In the genomic region with DNA sequence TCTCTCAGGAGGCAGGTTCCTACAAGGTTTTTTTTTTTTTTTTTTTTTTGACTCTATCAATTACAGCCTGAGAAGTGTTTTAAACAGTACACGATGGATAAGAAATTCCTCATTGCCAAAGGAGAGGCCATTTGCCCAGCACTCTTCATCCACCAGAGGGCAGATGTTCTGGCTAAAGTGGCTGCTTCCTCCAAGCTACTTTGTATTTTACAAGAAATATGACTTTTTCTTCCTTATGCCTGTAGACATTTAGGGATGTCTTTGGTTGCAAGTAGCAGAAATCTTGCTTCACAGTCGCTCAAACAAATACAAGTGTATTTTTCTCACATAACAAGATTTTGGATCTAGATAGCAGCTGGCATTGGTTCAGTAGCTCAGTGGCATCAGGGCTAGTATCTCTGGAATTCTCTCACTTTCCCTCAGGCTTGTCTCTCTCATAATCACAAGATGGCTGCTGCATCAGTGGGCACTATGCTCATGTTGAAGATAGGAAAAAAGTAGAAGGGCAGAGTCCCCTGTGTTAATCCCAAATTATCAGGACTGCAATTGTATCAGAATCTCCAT, we compare ENCODE assay signal across 9 cellular contexts.
DNase-seq lines count a peak whose midpoint lies in the region; ATAC-seq, FAIRE-seq and TF ChIP-seq lines count a peak whose summit lies in the region.
"Had no signal": no experiment of that assay in that cellular context is flagged by ENCODE, and none has a peak within 500 bp of the region (broad histone marks: within the 10 kb centered on the region; RNA-seq: fewer than 3 reads in every experiment).

No MANE protein-coding gene starts in this region.

- H3K4me3 ChIP-seq in adipocyte (ENCODE audit: low read length) (no peak overlapping the region), upper lobe of right lung (no peak overlapping the region)

- no peaks in the 10 kb centered on the region for H3K36me3 ChIP-seq in adipocyte (ENCODE audit: control insufficient read depth, insufficient read depth, low read length, severe bottlenecking)
- no peaks in the 10 kb centered on the region for H3K36me3 ChIP-seq in upper lobe of right lung
- H3K36me3 ChIP-seq: neutrophil had no signal

- H3K27me3 ChIP-seq in adipocyte (replicated peaks; ENCODE audit: control insufficient read depth, insufficient read depth, low read length) (no peaks in the 10 kb centered on the region), upper lobe of right lung (no peaks in the 10 kb centered on the region)
- H3K27me3 ChIP-seq: neutrophil had no signal

- peak; percentile 74 for TF ChIP-seq CTCF in upper lobe of right lung (IDR thresholded peaks at IDR 0.05)

- intact Hi-C loops in upper lobe of right lung (cut with DNase I), result no loop called here

- DNase-seq in CD1c-positive myeloid dendritic cell (ENCODE audit: extremely low spot score), result peak; percentile 62
- DNase-seq in HTR-8/SVneo (ENCODE audit: insufficient read length, low spot score), result peak; percentile 45
- peak; percentile 68 for DNase-seq in adipocyte (ENCODE audit: low read depth)
- peak; percentile 50 for DNase-seq in iPS-NIHi7 (ENCODE audit: extremely low spot score)
- DNase-seq in upper lobe of right lung, result no peak
- DNase-seq in stimulated activated CD4-positive, alpha-beta T cell treated with anti-CD3 and anti-CD28 coated beads, Interleukin-4, amount 100 ng/mL, for 24 hours, result no peak

- FAIRE-seq in HTR-8/SVneo (lab: Jason Lieb, UNC), result no peak

- peak; percentile 50 for ATAC-seq in GM19025 (IDR thresholded peaks at IDR 0.05; ENCODE audit: low read depth, unreplicated experiment)
- ATAC-seq in upper lobe of right lung, result peak; percentile 79
- no peak for ATAC-seq in HG03469 (IDR thresholded peaks at IDR 0.05; ENCODE audit: unreplicated experiment)

- H3K9ac ChIP-seq in adipocyte (ENCODE audit: low read length), result peak overlapping the region; percentile 20

- peaks cover 11% of the 10 kb centered on the region for H3K9me3 ChIP-seq in adipocyte (ENCODE audit: control insufficient read depth, low read length)
- no peaks in the 10 kb centered on the region for H3K9me3 ChIP-seq in upper lobe of right lung
- H3K9me3 ChIP-seq: neutrophil had no signal

- peaks cover 34% of the 10 kb centered on the region for H3K4me1 ChIP-seq in adipocyte (ENCODE audit: control insufficient read depth, insufficient read depth, low read length)
- H3K4me1 ChIP-seq in upper lobe of right lung, result peaks cover 17% of the 10 kb centered on the region

- H3K27ac ChIP-seq in upper lobe of right lung, result no peak overlapping the region
- H3K27ac ChIP-seq: neutrophil had no signal

Comparison
In these comparisons a context has a peak if more than half of its experiments do, and no peak if none do; other contexts are left out.
1. DNase-seq: peak in CD1c-positive myeloid dendritic cell (single experiment), HTR-8/SVneo (single experiment), adipocyte (single experiment) and iPS-NIHi7 (single experiment); none in upper lobe of right lung (single experiment) and stimulated activated CD4-positive, alpha-beta T cell treated with anti-CD3 and anti-CD28 coated beads, Interleukin-4, amount 100 ng/mL, for 24 hours (single experiment).